ENCODE assay signal across 6 cellular contexts in genomic region chr19:41376998-41377365, GRCh38. TPM values are rescaled to one million over a fixed set of nuclear protein-coding genes. Genes with fewer than 3 reads are reported as not detected.
DNase-seq lines count a peak whose midpoint lies in the region; ATAC-seq and TF ChIP-seq lines count a peak whose summit lies in the region.

No MANE protein-coding gene starts in this region.

- H3K9ac ChIP-seq in neural progenitor cell: no peak overlapping the region

- TF ChIP-seq CTCF in HFFc6 (IDR thresholded peaks at IDR 0.05) (no peak), cardiac fibroblast (IDR thresholded peaks at IDR 0.05; ENCODE audit: low read depth, low read length) (no peak), neural progenitor cell (IDR thresholded peaks at IDR 0.05) (no peak)

- H3K4me1 Mint-ChIP-seq in HFFc6 (ENCODE audit: low read depth) (peaks cover 39% of the 10 kb centered on the region), neural progenitor cell (peaks cover 13% of the 10 kb centered on the region)

- no peaks in the 10 kb centered on the region for H3F3A ChIP-seq in neural progenitor cell (ENCODE audit: low read depth)

- H3K79me2 ChIP-seq in neural progenitor cell (ENCODE audit: low read depth): no peaks in the 10 kb centered on the region

- peak overlapping the region; percentile 83 for H3K4me2 ChIP-seq in neural progenitor cell

- no peaks in the 10 kb centered on the region for H4K20me1 ChIP-seq in neural progenitor cell (ENCODE audit: low read depth)

- no peaks in the 10 kb centered on the region for H3K4me1 ChIP-seq in neural progenitor cell

- H3K27me3 ChIP-seq in neural progenitor cell: no peaks in the 10 kb centered on the region

- no peak for DNase-seq in HFFc6
- no peak for DNase-seq in cardiac fibroblast (ENCODE audit: low read depth in 2 of 2)
- no peak for DNase-seq in neural progenitor cell (ENCODE audit: low spot score)
- DNase-seq in NCI-H446 treated with DMSO at 0.1 percent for 48 hours (lab: John Stamatoyannopoulos, UW): no peak
- DNase-seq in hippocampal formation (lab: John Stamatoyannopoulos, UW): no peak

- H3K27ac ChIP-seq in neural progenitor cell: no peak overlapping the region

- H3K4me3 ChIP-seq in cardiac fibroblast (replicated peaks in 1 of 2; ENCODE audit: low read depth in 2 of 2, low read length in 2 of 2): peak overlapping the region; percentile 58 to 62
- peak overlapping the region; percentile 53 for H3K4me3 ChIP-seq in neural progenitor cell

- H3K4me3 Mint-ChIP-seq in HFFc6 (peak overlapping the region; percentile 55), neural progenitor cell (peak overlapping the region; percentile 77)

- H3K27me3 Mint-ChIP-seq in HFFc6 (ENCODE audit: insufficient read depth): peaks cover 2% of the 10 kb centered on the region
- peaks cover 5% of the 10 kb centered on the region for H3K27me3 Mint-ChIP-seq in neural progenitor cell (ENCODE audit: insufficient read depth, low read depth)

- no peak overlapping the region for H3K27ac Mint-ChIP-seq in HFFc6
- peak overlapping the region; percentile 4 for H3K27ac Mint-ChIP-seq in neural progenitor cell

- H3K36me3 Mint-ChIP-seq in HFFc6 (ENCODE audit: low read depth): no peaks in the 10 kb centered on the region
- peaks cover 2% of the 10 kb centered on the region for H3K36me3 Mint-ChIP-seq in neural progenitor cell

- no peaks in the 10 kb centered on the region for H3K36me3 ChIP-seq in neural progenitor cell

- H2AFZ ChIP-seq in neural progenitor cell (replicated peaks): no peak overlapping the region

- ATAC-seq in HG02623 (IDR thresholded peaks at IDR 0.05; ENCODE audit: unreplicated experiment): no peak

- no peaks in the 10 kb centered on the region for H3K9me3 ChIP-seq in neural progenitor cell (ENCODE audit: low read depth)

- no peaks in the 10 kb centered on the region for H3K9me3 Mint-ChIP-seq in HFFc6
- H3K9me3 Mint-ChIP-seq in neural progenitor cell: no peaks in the 10 kb centered on the region

RNA-seq across cellular contexts. Expression of gene TMEM91, which starts 0.6 kb away (rescaled TPM):
- total RNA-seq in HFFc6 (2021; fragmentation: NEBNext Ultra II Directional; extraction: Animal tissue kit (Norgen Biotek cat#: 25700)): 1 to 10 TPM; 1.4 to 2.6 (median 1.7) TPM
- total RNA-seq in neural progenitor cell (ENCODE audit: low replicate concordance): 4.5 and 10.7 TPM in 2 replicates

RNA-seq across cellular contexts. Expression of gene B9D2, which starts 13.0 kb away (rescaled TPM):
- 1 to 10 TPM; 4.9 to 6.8 (median 6.3) TPM for total RNA-seq in HFFc6 (2021; fragmentation: NEBNext Ultra II Directional; extraction: Animal tissue kit (Norgen Biotek cat#: 25700))
- total RNA-seq in neural progenitor cell (ENCODE audit: low replicate concordance): 2.5 and 5.5 TPM in 2 replicates

RNA-seq across cellular contexts. Expression of gene EXOSC5, which starts 20.2 kb away (rescaled TPM):
- total RNA-seq in HFFc6 (2021; fragmentation: NEBNext Ultra II Directional; extraction: Animal tissue kit (Norgen Biotek cat#: 25700)): 10 to 100 TPM; 16.5 to 23.5 (median 18.1) TPM
- 10.3 and 26.0 TPM in 2 replicates for total RNA-seq in neural progenitor cell (ENCODE audit: low replicate concordance)

RNA-seq across cellular contexts. Expression of gene BCKDHA, which starts 20.6 kb away (rescaled TPM):
- 10 to 100 TPM in 3 of 6 experiments, 1 to 10 TPM in 3; 7.8 to 17.6 (median 9.8) TPM for total RNA-seq in HFFc6 (2021; fragmentation: NEBNext Ultra II Directional; extraction: Animal tissue kit (Norgen Biotek cat#: 25700))
- total RNA-seq in neural progenitor cell (ENCODE audit: low replicate concordance): 25.7 and 62.8 TPM in 2 replicates

RNA-seq across cellular contexts. Expression of gene TGFB1, which starts 23.3 kb away (rescaled TPM):
- 100 to 1,000 TPM; 150 to 163 (median 158) TPM for total RNA-seq in HFFc6 (2021; fragmentation: NEBNext Ultra II Directional; extraction: Animal tissue kit (Norgen Biotek cat#: 25700))
- 0.65 and 1.3 TPM in 2 replicates for total RNA-seq in neural progenitor cell (ENCODE audit: low replicate concordance)
